ENCODE assay signal across 1 cellular context in genomic region chr11:43268786-43269185, GRCh38.
TF ChIP-seq lines count a peak whose summit lies in the region.

No MANE protein-coding gene starts in this region.

TF ChIP-seq in H1, 55 proteins besides CTCF, POLR2A, EP300 and RAD21:
- TF ChIP-seq, protein P1, sequence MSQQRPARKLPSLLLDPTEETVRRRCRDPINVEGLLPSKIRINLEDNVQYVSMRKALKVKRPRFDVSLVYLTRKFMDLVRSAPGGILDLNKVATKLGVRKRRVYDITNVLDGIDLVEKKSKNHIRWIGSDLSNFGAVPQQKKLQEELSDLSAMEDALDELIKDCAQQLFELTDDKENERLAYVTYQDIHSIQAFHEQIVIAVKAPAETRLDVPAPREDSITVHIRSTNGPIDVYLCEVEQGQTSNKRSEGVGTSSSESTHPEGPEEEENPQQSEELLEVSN (IDR thresholded peaks at IDR 0.05), result no peak
- TF ChIP-seq TEAD4 (IDR thresholded peaks at IDR 0.05; ENCODE audit: low read depth, low read length) (no peak), CHD2 (IDR thresholded peaks at IDR 0.05; ENCODE audit: low read length) (no peak), USF2 (IDR thresholded peaks at IDR 0.05; ENCODE audit: low read length) (no peak), KDM1A (IDR thresholded peaks at IDR 0.05; ENCODE audit: borderline replicate concordance, low read length) (no peak), BACH1 (IDR thresholded peaks at IDR 0.05; ENCODE audit: low read length) (no peak), CBX5 (IDR thresholded peaks at IDR 0.05; ENCODE audit: low read depth, low read length) (no peak), RXRA (IDR thresholded peaks at IDR 0.05; ENCODE audit: insufficient read depth, low read depth, low read length) (no peak), CEBPB (IDR thresholded peaks at IDR 0.05; ENCODE audit: low read depth, low read length) (no peak), SP1 (IDR thresholded peaks at IDR 0.05; ENCODE audit: low read depth, low read length) (no peak), TAF1 (IDR thresholded peaks at IDR 0.05; ENCODE audit: low read depth, low read length) (no peak), CBX8 (IDR thresholded peaks at IDR 0.05; ENCODE audit: borderline replicate concordance, low read depth, low read length) (no peak), SIRT6 (IDR thresholded peaks at IDR 0.05; ENCODE audit: low read length) (no peak), CREB1 (IDR thresholded peaks at IDR 0.05) (no peak)
- TF ChIP-seq, protein P2, sequence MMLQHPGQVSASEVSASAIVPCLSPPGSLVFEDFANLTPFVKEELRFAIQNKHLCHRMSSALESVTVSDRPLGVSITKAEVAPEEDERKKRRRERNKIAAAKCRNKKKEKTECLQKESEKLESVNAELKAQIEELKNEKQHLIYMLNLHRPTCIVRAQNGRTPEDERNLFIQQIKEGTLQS (IDR thresholded peaks at IDR 0.05; ENCODE audit: insufficient read depth, low read depth, low read length), result no peak
